In genomic region chr15:27359586-27359985, GRCh38 we compare ENCODE assay signal across 8 cellular contexts.
"Had no signal": no experiment of that assay in that cellular context is flagged by ENCODE, and none has a peak within 500 bp of the region (broad histone marks: within the 10 kb centered on the region; RNA-seq: fewer than 3 reads in every experiment).

No MANE protein-coding gene starts in this region.

- H3K27ac ChIP-seq: HL-60 had no signal

- H3K4me3 ChIP-seq: GM23338 had no signal

- H3K36me3 Mint-ChIP-seq: IgD-negative memory B cell had no signal

- DNase-seq: H9, HCEC 1CT had no signal

- H3K27ac Mint-ChIP-seq: GM23338, H9, IgD-negative memory B cell had no signal

- H3K27me3 Mint-ChIP-seq: IgD-negative memory B cell had no signal

- H3K4me3 Mint-ChIP-seq: GM23338, H9, IgD-negative memory B cell had no signal

- H3K9me3 Mint-ChIP-seq: GM23338, H9 had no signal

- H3K4me1 Mint-ChIP-seq: IgD-negative memory B cell had no signal

- H3K4me2 ChIP-seq: GM23338 had no signal

- FAIRE-seq: H1, H54, HepG2 had no signal
